19 cellular contexts compared by ENCODE assay signal in the genomic region with DNA sequence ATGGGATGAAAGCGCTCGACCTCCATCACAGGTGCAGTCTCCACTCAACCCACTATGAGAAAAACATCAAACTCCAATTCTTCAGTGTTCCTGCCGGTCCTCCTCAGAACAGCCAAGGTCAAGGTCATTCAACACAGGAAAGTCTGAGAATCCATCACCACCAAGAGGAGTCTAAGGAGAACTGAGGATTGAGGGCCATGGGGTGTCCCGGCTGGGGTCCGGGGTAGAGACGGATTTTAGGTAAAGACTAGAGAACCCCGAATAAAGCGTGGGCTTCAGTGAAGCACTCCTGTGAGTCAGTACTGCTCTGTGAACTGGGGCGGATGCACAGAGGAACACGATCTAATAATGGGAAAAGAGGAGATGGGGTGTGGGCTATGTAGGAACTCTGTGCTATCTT.
"Had no signal": no experiment of that assay in that cellular context is flagged by ENCODE, and none has a peak within 500 bp of the region (broad histone marks: within the 10 kb centered on the region; RNA-seq: fewer than 3 reads in every experiment).

No MANE protein-coding gene starts in this region.

- H3K4me1 ChIP-seq: Peyer's patch had no signal

- ATAC-seq: T-helper 17 cell had no signal

- H3K27ac Mint-ChIP-seq: activated B cell treated with CpG ODN at 0.5 μM for 24 hours; activated CD4-positive, alpha-beta T cell treated with anti-CD3 and anti-CD28 coated beads, Interleukin-2, amount 10 ng/mL, durations not matched to agents 24 days and 14 days; activated naive CD4-positive, alpha-beta T cell treated with anti-CD3 and anti-CD28 coated beads, Interleukin-2, amount 10 ng/mL, durations not matched to agents 7 days and 5 days; activated naive CD8-positive, alpha-beta T cell treated with anti-CD3 and anti-CD28 coated beads for 36 hours; activated T-helper 2 cell treated with anti-CD3 and anti-CD28 coated beads, Interferon-gamma antibody, Interleukin-2, Interleukin-4, amounts not matched to agents 10 μg/mL and 5 μg/mL and 100 μg/mL, durations not matched to agents 14 hours and 24 hours and 36 hours; T-helper 17 cell had no signal

- H3K4me3 Mint-ChIP-seq: activated B cell treated with CpG ODN at 0.5 μM for 24 hours; activated CD4-positive, alpha-beta T cell treated with anti-CD3 and anti-CD28 coated beads, Interleukin-2, amount 10 ng/mL, durations not matched to agents 24 days and 14 days; activated naive CD4-positive, alpha-beta T cell treated with anti-CD3 and anti-CD28 coated beads, Interleukin-2, amount 10 ng/mL, durations not matched to agents 7 days and 5 days; activated naive CD8-positive, alpha-beta T cell treated with anti-CD3 and anti-CD28 coated beads for 36 hours; T-helper 17 cell had no signal

- H3K9me3 ChIP-seq: Peyer's patch had no signal

- H3K36me3 ChIP-seq: Peyer's patch had no signal

- DNase-seq: activated B cell treated with CpG ODN at 0.5 μM for 24 hours; activated CD4-positive, alpha-beta T cell treated with anti-CD3 and anti-CD28 coated beads for 1 hour; activated CD4-positive, alpha-beta T cell treated with anti-CD3 and anti-CD28 coated beads, Interleukin-2, amount 10 ng/mL, durations not matched to agents 24 days and 14 days; activated CD4-positive, alpha-beta T cell treated with anti-CD3 and anti-CD28 coated beads, Interleukin-2, amount 50 U/mL, for 48 hours; activated gamma-delta T cell treated with Interleukin-2 at 50 U/mL for 16 hours; activated naive CD4-positive, alpha-beta T cell treated with anti-CD3 and anti-CD28 coated beads, Interleukin-2, amount 10 ng/mL, durations not matched to agents 7 days and 5 days; activated naive CD8-positive, alpha-beta T cell treated with anti-CD3 and anti-CD28 coated beads for 36 hours; activated T-cell treated with anti-CD3 and anti-CD28 coated beads for 4 hours; activated T-cell treated with anti-CD3 and anti-CD28 coated beads, Interleukin-2, amount 50 U/mL, for 48 hours; NCI-H1436; NCI-H187; NCI-H2081 treated with DMSO at 0.1 percent for 48 hours; Peyer's patch; SHP77; T-helper 17 cell; T-helper 9 cell had no signal

- H3K36me3 Mint-ChIP-seq: activated naive CD4-positive, alpha-beta T cell treated with anti-CD3 and anti-CD28 coated beads, Interleukin-2, amount 10 ng/mL, durations not matched to agents 7 days and 5 days; activated naive CD8-positive, alpha-beta T cell treated with anti-CD3 and anti-CD28 coated beads for 36 hours had no signal

- H3K4me1 Mint-ChIP-seq: activated B cell treated with CpG ODN at 0.5 μM for 24 hours; activated CD4-positive, alpha-beta T cell treated with anti-CD3 and anti-CD28 coated beads, Interleukin-2, amount 10 ng/mL, durations not matched to agents 24 days and 14 days; activated naive CD4-positive, alpha-beta T cell treated with anti-CD3 and anti-CD28 coated beads, Interleukin-2, amount 10 ng/mL, durations not matched to agents 7 days and 5 days; activated naive CD8-positive, alpha-beta T cell treated with anti-CD3 and anti-CD28 coated beads for 36 hours; T-helper 17 cell had no signal

- H3K9me3 Mint-ChIP-seq: activated B cell treated with CpG ODN at 0.5 μM for 24 hours; activated CD4-positive, alpha-beta T cell treated with anti-CD3 and anti-CD28 coated beads, Interleukin-2, amount 10 ng/mL, durations not matched to agents 24 days and 14 days; activated naive CD4-positive, alpha-beta T cell treated with anti-CD3 and anti-CD28 coated beads, Interleukin-2, amount 10 ng/mL, durations not matched to agents 7 days and 5 days; activated naive CD8-positive, alpha-beta T cell treated with anti-CD3 and anti-CD28 coated beads for 36 hours; activated T-helper 2 cell treated with anti-CD3 and anti-CD28 coated beads, Interferon-gamma antibody, Interleukin-2, Interleukin-4, amounts not matched to agents 10 μg/mL and 5 μg/mL and 100 μg/mL, durations not matched to agents 14 hours and 24 hours and 36 hours had no signal

- H3K27me3 ChIP-seq: Peyer's patch had no signal

- H3K27ac ChIP-seq: KMS-11, RWPE1 had no signal
